9 cellular contexts compared by ENCODE assay signal in the genomic region with DNA sequence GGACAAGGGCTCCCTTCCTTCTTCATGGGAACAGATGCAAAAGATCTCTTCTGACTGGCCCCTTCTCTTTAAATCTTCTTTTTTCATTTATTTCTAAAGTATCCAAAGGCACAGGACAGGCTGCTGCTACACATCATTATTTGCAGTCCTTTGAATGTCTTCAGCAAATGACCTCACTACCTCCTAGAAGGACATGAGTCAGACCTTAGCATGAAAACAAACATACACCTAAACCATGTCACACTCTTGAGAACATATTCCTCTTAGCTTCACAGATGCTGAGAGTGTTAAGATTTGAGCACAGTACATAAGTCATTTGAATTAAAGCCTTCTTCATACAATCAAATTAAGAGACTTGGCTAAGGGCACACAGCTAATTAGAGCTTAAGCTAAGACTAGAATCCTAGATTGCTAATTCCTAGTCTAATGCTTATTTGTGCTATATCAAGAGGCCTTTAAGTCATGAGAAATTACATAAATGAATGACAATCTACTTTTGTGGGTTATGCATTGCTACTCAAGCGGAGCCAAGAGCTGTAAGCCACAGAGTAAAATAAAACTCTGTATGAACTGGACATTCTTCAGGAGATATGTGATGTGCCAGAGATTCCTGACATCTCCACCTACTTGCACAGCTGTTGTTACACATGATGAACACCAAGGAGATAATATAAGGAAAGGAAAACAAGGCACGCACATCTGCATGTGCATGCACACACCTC.
A peak's percentile ranks its signal among the peaks of the same experiment; 100 is the strongest.
DNase-seq lines count a peak whose midpoint lies in the region; ATAC-seq and TF ChIP-seq lines count a peak whose summit lies in the region.
"Had no signal": no experiment of that assay in that cellular context is flagged by ENCODE, and none has a peak within 500 bp of the region (broad histone marks: within the 10 kb centered on the region; RNA-seq: fewer than 3 reads in every experiment).

No MANE protein-coding gene starts in this region.

- no peaks in the 10 kb centered on the region for H3K36me3 ChIP-seq in heart left ventricle
- H3K36me3 ChIP-seq: cardiac muscle cell had no signal

- H3K4me3 Mint-ChIP-seq in type B pancreatic cell, result no peak overlapping the region

- H3K36me3 Mint-ChIP-seq in type B pancreatic cell, result no peaks in the 10 kb centered on the region

- H3K4me3 ChIP-seq in heart left ventricle, result no peak overlapping the region
- H3K4me3 ChIP-seq: cardiac muscle cell had no signal

- DNase-seq in DMS53 (lab: John Stamatoyannopoulos, UW) (peak; percentile 45), heart left ventricle (no peak), type B pancreatic cell (ENCODE audit: extremely low spot score, unreplicated experiment) (no peak), GM19240 (ENCODE audit: insufficient read length, low spot score) (no peak), activated T-cell treated with anti-CD3 and anti-CD28 coated beads for 4 hours (no peak), T-helper 2 cell (no peak)

- no peaks in the 10 kb centered on the region for H3K27me3 Mint-ChIP-seq in type B pancreatic cell

- no peaks in the 10 kb centered on the region for H3K9me3 ChIP-seq in heart left ventricle

- TF ChIP-seq POLR2A in heart left ventricle (IDR thresholded peaks at IDR 0.05), result no peak

- 89 to 90% (median 89%) methylated on average over 2 of the region's 2 CpGs for WGBS in heart left ventricle, 4 donors

- H3K9me3 Mint-ChIP-seq in type B pancreatic cell, result peaks cover 12% of the 10 kb centered on the region

- intact Hi-C loops in heart left ventricle (cut with DNase I), result loop anchor here in 4 of 10 donors (5.0 to 10.0 kb wide), 3 partner anchors 104 to 114 kb away; partner anchors contain the start of gene PTGER4 (in 2 of the 4)

- H3K27me3 ChIP-seq in heart left ventricle, result no peaks in the 10 kb centered on the region
- H3K27me3 ChIP-seq: cardiac muscle cell had no signal

- H3K4me1 Mint-ChIP-seq in type B pancreatic cell (ENCODE audit: unreplicated experiment), result peaks cover 5% of the 10 kb centered on the region

- H3K27ac ChIP-seq in heart left ventricle, result peak overlapping the region in 8 of 12 donors; percentile 5 to 80 (median 58)
- H3K27ac ChIP-seq: cardiac muscle cell had no signal

- ATAC-seq in GM21381 (IDR thresholded peaks at IDR 0.05; ENCODE audit: unreplicated experiment) (peak; percentile 77), HG03521 (IDR thresholded peaks at IDR 0.05; ENCODE audit: unreplicated experiment) (peak; percentile 81), heart left ventricle (peak in 3 of 4 donors; percentile 42 to 81 (median 68))

- no peak overlapping the region for H3K27ac Mint-ChIP-seq in type B pancreatic cell

- TF ChIP-seq CTCF in heart left ventricle (IDR thresholded peaks at IDR 0.05) (no peak), type B pancreatic cell (conservative IDR thresholded peaks at IDR 0.05) (no peak)

- H3K4me1 ChIP-seq in heart left ventricle, result peaks cover 0 to 21% (median 0%) of the 10 kb centered on the region in 12 donors
